In genomic region chr20:1265226-1265915, GRCh38 we compare ENCODE assay signal across 8 cellular contexts. TPM values are rescaled to one million over a fixed set of nuclear protein-coding genes. Genes with fewer than 3 reads are reported as not detected.
DNase-seq lines count a peak whose midpoint lies in the region; ATAC-seq and TF ChIP-seq lines count a peak whose summit lies in the region.

No MANE protein-coding gene starts in this region.

- H3K4me1 ChIP-seq in GM23248 (ENCODE audit: insufficient read depth) (peaks cover 23% of the 10 kb centered on the region), SJCRH30 (0 out of 2 replicates have a peak, but pooled peaks cover 4% of the 10 kb centered on the region), gastrocnemius medialis (peaks cover 3 to 10% of the 10 kb centered on the region in 2 donors)

- H3K9ac ChIP-seq in GM23248, result peak overlapping the region; percentile 72

- H3K4me3 ChIP-seq in GM23248 (peak overlapping the region; percentile 76), SJCRH30 (peak overlapping the region; percentile 61), fibroblast of mammary gland (ENCODE audit: control insufficient read depth, low read depth, low read length) (peak overlapping the region; percentile 60), gastrocnemius medialis (peak overlapping the region; percentile 68 to 88 (median 84))

- intact Hi-C loops in gastrocnemius medialis (cut with DNase I; ENCODE audit: low total_unique reads), result no loop called here

- H3K27ac ChIP-seq in GM23248 (peak overlapping the region; percentile 48), SJCRH30 (peak overlapping the region; percentile 4; the same call in 1 of the 2 replicates), gastrocnemius medialis (peak overlapping the region in 3 of 4 donors; percentile 53 to 72 (median 72))

- H3K9me3 ChIP-seq in GM23248 (ENCODE audit: low read depth), result no peaks in the 10 kb centered on the region
- H3K9me3 ChIP-seq in SJCRH30 (replicated peaks), result no peaks in the 10 kb centered on the region
- no peaks in the 10 kb centered on the region for H3K9me3 ChIP-seq in gastrocnemius medialis

- 0 out of 2 replicates have a peak, but pooled peaks cover 5% of the 10 kb centered on the region for H3K79me2 ChIP-seq in GM23248 (ENCODE audit: insufficient read depth)

- H3F3A ChIP-seq in GM23248 (ENCODE audit: insufficient read depth), result no peaks in the 10 kb centered on the region

- 92 to 96% methylated on average over 4 of the region's 4 CpGs for WGBS in GM23248 (ENCODE audit: low coverage in 1 of 2, low lambda C conversion rate in 2 of 2, missing lambda C conversion rate in 2 of 2), 2 experiments

- in situ Hi-C loops in GM23248 (cut with MboI) (no loop called here), gastrocnemius medialis (cut with MboI; ENCODE audit: low sequenced_read_pairs in 4 of 4) (no loop called here)

- H3K27me3 ChIP-seq in GM23248 (replicated peaks; ENCODE audit: insufficient read depth), result no peaks in the 10 kb centered on the region
- H3K27me3 ChIP-seq in SJCRH30, result 0 out of 2 replicates have a peak, but pooled peaks cover 4% of the 10 kb centered on the region
- peaks cover 0 to 6% (median 0%) of the 10 kb centered on the region in 3 donors for H3K27me3 ChIP-seq in gastrocnemius medialis

- DNase-seq in GM23248 (peak; percentile 9), SJCRH30 (no peak), fibroblast of mammary gland (ENCODE audit: low read depth) (no peak), gastrocnemius medialis (no peak), HuH-7.5 (ENCODE audit: low spot score) (no peak), NCI-H1694 treated with DMSO at 0.1 percent for 48 hours (lab: John Stamatoyannopoulos, UW) (no peak), HUDEP-2 (lab: John Stamatoyannopoulos, UW; ENCODE audit: unreplicated experiment in 76 of 76) (no peak), NCI-H1436 treated with DMSO at 0.1 percent for 48 hours (lab: John Stamatoyannopoulos, UW) (no peak)

- ATAC-seq in gastrocnemius medialis, result no peak

- H3K4me2 ChIP-seq in GM23248 (ENCODE audit: unreplicated experiment), result peak overlapping the region; percentile 89

- no peaks in the 10 kb centered on the region for H3K9me2 ChIP-seq in GM23248 (ENCODE audit: insufficient read depth)

- peak overlapping the region; percentile 95 for H2AFZ ChIP-seq in GM23248

- H3K36me3 ChIP-seq in GM23248 (ENCODE audit: low read depth) (no peaks in the 10 kb centered on the region), SJCRH30 (no peaks in the 10 kb centered on the region), gastrocnemius medialis (no peaks in the 10 kb centered on the region)

- no peak for TF ChIP-seq POLR2A in gastrocnemius medialis (IDR thresholded peaks at IDR 0.05)

- no peaks in the 10 kb centered on the region for H4K20me1 ChIP-seq in GM23248 (ENCODE audit: insufficient read depth)

- TF ChIP-seq CTCF in fibroblast of mammary gland (conservative IDR thresholded peaks at IDR 0.05; ENCODE audit: control insufficient read depth, insufficient read depth, low read depth, low read length) (no peak), gastrocnemius medialis (IDR thresholded peaks at IDR 0.05 in 4 of 5, conservative IDR thresholded peaks at IDR 0.05 in 1 of 5) (no peak)

RNA-seq across cellular contexts. Expression of gene SNPH, which starts 0.7 kb away (rescaled TPM):
- total RNA-seq in GM23248 (2014; rRNA removed; shearing (Covaris generic)), result 11.2 and 12.9 TPM in 2 replicates
- 5.7 and 5.9 TPM in 2 replicates for polyA plus RNA-seq in GM23248 (2016; fragmentation: Nextera tagmentation; extraction: Ambion mirVana)
- 2.9 and 3.0 TPM in 2 replicates for total RNA-seq in SJCRH30 (2014; rRNA removed; shearing (Covaris generic))
- 10 to 100 TPM in 3 of 4 donors, 1 to 10 TPM in 1; 3.1 to 27.4 (median 15.9) TPM for total RNA-seq in gastrocnemius medialis

RNA-seq across cellular contexts. Expression of gene RAD21L1, which starts 39.5 kb away (rescaled TPM):
- not detected in 2 replicates for total RNA-seq in GM23248 (2014; rRNA removed; shearing (Covaris generic))
- 0.16 TPM in 2 replicates for polyA plus RNA-seq in GM23248 (2016; fragmentation: Nextera tagmentation; extraction: Ambion mirVana)
- 0.28 TPM in 1 of 2 replicates, not detected in the other for total RNA-seq in SJCRH30 (2014; rRNA removed; shearing (Covaris generic))
- total RNA-seq in gastrocnemius medialis, result under 1 TPM in 1 of 4 donors, not detected in 3; 0.18 TPM

Comparison
In these comparisons a context has a peak if more than half of its experiments do, and no peak if none do; other contexts are left out.
1. H3K27ac ChIP-seq: peak in every context shown above with its lines; median percentile 72 in gastrocnemius medialis; 48 in GM23248; 4 in SJCRH30.